9 cellular contexts compared by ENCODE assay signal in the genomic region with DNA sequence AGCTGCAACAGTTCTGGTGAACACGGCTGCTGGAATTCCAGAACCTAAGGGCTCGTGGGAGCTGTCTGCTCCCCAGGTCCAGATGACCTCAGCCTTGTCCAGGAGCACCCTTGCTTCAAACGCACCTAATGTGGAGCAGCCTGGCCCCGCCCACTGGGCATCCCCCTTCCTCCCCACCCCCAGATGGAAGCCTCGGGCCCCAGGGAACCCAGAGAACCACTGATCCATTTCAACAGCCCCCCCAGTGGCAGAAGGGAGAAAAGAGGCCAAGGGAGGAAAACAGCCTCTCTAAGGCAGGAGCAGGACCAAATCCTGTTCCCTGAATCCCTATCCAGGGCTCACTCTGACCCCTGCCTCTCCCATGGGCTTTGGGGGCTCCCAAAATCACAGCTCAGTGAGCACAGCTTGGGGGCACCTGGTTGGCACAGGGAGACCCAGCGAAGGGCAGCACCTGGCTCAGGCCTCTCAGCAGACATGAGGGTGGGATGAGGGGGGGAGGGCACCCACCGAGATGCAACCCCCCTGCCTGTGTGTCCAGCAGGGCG. TPM values are rescaled to one million over a fixed set of nuclear protein-coding genes. Genes with fewer than 3 reads are reported as not detected.
DNase-seq lines count a peak whose midpoint lies in the region; ATAC-seq, FAIRE-seq and TF ChIP-seq lines count a peak whose summit lies in the region.
"Had no signal": no experiment of that assay in that cellular context is flagged by ENCODE, and none has a peak within 500 bp of the region (broad histone marks: within the 10 kb centered on the region; RNA-seq: fewer than 3 reads in every experiment).

No MANE protein-coding gene starts in this region.

- no peak for FAIRE-seq in astrocyte (lab: Jason Lieb, UNC)

- peaks cover 5 to 50% (median 12%) of the 10 kb centered on the region in 3 donors for H3K36me3 Mint-ChIP-seq in CD8-positive, alpha-beta memory T cell
- peaks cover 2% of the 10 kb centered on the region for H3K36me3 Mint-ChIP-seq in astrocyte (ENCODE audit: low read depth, unreplicated experiment)
- H3K36me3 Mint-ChIP-seq in naive B cell = peaks cover 9 to 17% of the 10 kb centered on the region in 2 donors

- no TSS peak for BruUV-seq in Panc1 (replicated peaks; lab: Mats Ljungman, UMichigan)

- no peak overlapping the region for H3K9ac ChIP-seq in astrocyte (ENCODE audit: low read length)

- H3K9me3 ChIP-seq in CD8-positive, alpha-beta memory T cell (ENCODE audit: low read length) = no peaks in the 10 kb centered on the region
- H3K9me3 ChIP-seq in Panc1 (ENCODE audit: control insufficient read depth, insufficient read depth, low read depth, low read length) (no peaks in the 10 kb centered on the region), astrocyte (ENCODE audit: insufficient read depth, low read depth, low read length) (peaks cover 4% of the 10 kb centered on the region)

- H4K20me1 ChIP-seq in astrocyte (ENCODE audit: insufficient read depth, low read length) = no peaks in the 10 kb centered on the region

- H2AFZ ChIP-seq in astrocyte (ENCODE audit: low read depth, low read length) = no peak overlapping the region

- peaks cover 0 to 1% of the 10 kb centered on the region in 2 donors for H3K27me3 Mint-ChIP-seq in CD8-positive, alpha-beta memory T cell
- H3K27me3 Mint-ChIP-seq in astrocyte (ENCODE audit: low read depth, unreplicated experiment) (peaks cover 28% of the 10 kb centered on the region), naive B cell (no peaks in the 10 kb centered on the region)

- peak overlapping the region; percentile 89 for H3K4me3 ChIP-seq in CD8-positive, alpha-beta memory T cell (ENCODE audit: low read length)
- no peak overlapping the region for H3K4me3 ChIP-seq in Panc1 (ENCODE audit: low read depth in 2 of 2, low read length in 2 of 2)
- H3K4me3 ChIP-seq in astrocyte (ENCODE audit: insufficient read depth, low read depth, low read length) = no peak overlapping the region

- POLR2A ChIA-PET in CD8-positive, alpha-beta memory T cell (lab: Charles Lee) = interaction anchor here (0.6 to 1.9 kb wide), 4 partner anchors 15 to 31 kb away, joined by 3 to 5 read pairs (median 4); no protein-coding TSS in a partner anchor
- POLR2A ChIA-PET in Panc1 (lab: Charles Lee) = no interaction called here

- peak; percentile 66; the same call in 1 of the 2 replicates for ATAC-seq in Panc1
- no peak for ATAC-seq in naive B cell (ENCODE audit: low read depth in 2 of 2)
- no peak for ATAC-seq in HG03159 (IDR thresholded peaks at IDR 0.05; ENCODE audit: unreplicated experiment)
- ATAC-seq in GM21423 (IDR thresholded peaks at IDR 0.05; ENCODE audit: unreplicated experiment) = no peak
- no peak for ATAC-seq in GM21360 (IDR thresholded peaks at IDR 0.05; ENCODE audit: unreplicated experiment)

- peaks cover 14% of the 10 kb centered on the region for H3K36me3 ChIP-seq in CD8-positive, alpha-beta memory T cell (ENCODE audit: insufficient read depth, low read length)
- no peaks in the 10 kb centered on the region for H3K36me3 ChIP-seq in Panc1 (ENCODE audit: control insufficient read depth, insufficient read depth, low read length)
- H3K36me3 ChIP-seq in astrocyte (ENCODE audit: insufficient read depth, low read length) = no peaks in the 10 kb centered on the region

- peak in 2 of 5 donors; percentile 66 to 73 for DNase-seq in CD8-positive, alpha-beta memory T cell
- DNase-seq in Panc1 (ENCODE audit: low read depth, low spot score) (no peak), astrocyte (ENCODE audit: low read depth) (no peak), naive B cell (no peak), NCI-H128 (lab: John Stamatoyannopoulos, UW; ENCODE audit: unreplicated experiment) (no peak)
- DNase-seq: NCI-H2029 had no signal

- H3K9me3 Mint-ChIP-seq in CD8-positive, alpha-beta memory T cell = no peaks in the 10 kb centered on the region
- peaks cover 3% of the 10 kb centered on the region for H3K9me3 Mint-ChIP-seq in astrocyte (ENCODE audit: unreplicated experiment)
- H3K9me3 Mint-ChIP-seq in naive B cell = no peaks in the 10 kb centered on the region

- peak overlapping the region; percentile 70 for H3K27ac ChIP-seq in CD8-positive, alpha-beta memory T cell (ENCODE audit: low read depth, low read length)
- H3K27ac ChIP-seq in Panc1 (ENCODE audit: low read length) = no peak overlapping the region
- no peak overlapping the region for H3K27ac ChIP-seq in astrocyte (ENCODE audit: low read depth, low read length)

- H3K27ac Mint-ChIP-seq in CD8-positive, alpha-beta memory T cell = peak overlapping the region; percentile 86 to 100 (median 98)
- H3K27ac Mint-ChIP-seq in astrocyte (ENCODE audit: unreplicated experiment) (no peak overlapping the region), naive B cell (peak overlapping the region; percentile 96 to 98 (median 97))

- no peaks in the 10 kb centered on the region for H3K79me2 ChIP-seq in astrocyte (ENCODE audit: insufficient read depth, low read length)

- in situ Hi-C loops in Panc1 (cut with HindIII; ENCODE audit: low pct_unique_long_range_greater_than_20kb, low sequenced_read_pairs) = no loop called here

- H3K4me3 Mint-ChIP-seq in CD8-positive, alpha-beta memory T cell = peak overlapping the region; percentile 89 to 98 (median 95)
- H3K4me3 Mint-ChIP-seq in astrocyte (ENCODE audit: unreplicated experiment) (no peak overlapping the region), naive B cell (peak overlapping the region; percentile 93 to 99 (median 98))

- H3K4me1 ChIP-seq in CD8-positive, alpha-beta memory T cell (ENCODE audit: insufficient read depth, low read length) = peaks cover 34% of the 10 kb centered on the region
- no peaks in the 10 kb centered on the region for H3K4me1 ChIP-seq in Panc1 (ENCODE audit: control insufficient read depth, insufficient read depth, low read length)
- peaks cover 10% of the 10 kb centered on the region for H3K4me1 ChIP-seq in astrocyte (ENCODE audit: insufficient read depth, low read length)

- H3K4me1 Mint-ChIP-seq in CD8-positive, alpha-beta memory T cell = peaks cover 60 to 71% (median 68%) of the 10 kb centered on the region in 3 donors
- peaks cover 7% of the 10 kb centered on the region for H3K4me1 Mint-ChIP-seq in astrocyte (ENCODE audit: low read depth, unreplicated experiment)
- H3K4me1 Mint-ChIP-seq in naive B cell = peaks cover 59 to 86% (median 85%) of the 10 kb centered on the region in 3 donors

- no peaks in the 10 kb centered on the region for H3K27me3 ChIP-seq in CD8-positive, alpha-beta memory T cell (ENCODE audit: insufficient read depth, low read length, poor library complexity, severe bottlenecking)
- H3K27me3 ChIP-seq in Panc1 (ENCODE audit: control insufficient read depth, insufficient read depth, low read length) = no peaks in the 10 kb centered on the region
- peaks cover 8% of the 10 kb centered on the region for H3K27me3 ChIP-seq in astrocyte (ENCODE audit: insufficient read depth, low read length)

- TF ChIP-seq CTCF in Panc1 (IDR thresholded peaks at IDR 0.05) (peak; percentile 78), astrocyte (IDR thresholded peaks at IDR 0.05; ENCODE audit: insufficient read depth, low read depth, low read length) (peak; percentile 4)

- no peak overlapping the region for H3K4me2 ChIP-seq in astrocyte (ENCODE audit: low read length)

- CTCF ChIA-PET in CD8-positive, alpha-beta memory T cell (lab: Charles Lee) = interaction anchor here (1.6 to 2.4 kb wide), 3 partner anchors 16 to 145 kb away, joined by 3 to 10 read pairs (median 4); no protein-coding TSS in a partner anchor
- CTCF ChIA-PET in Panc1 (lab: Charles Lee) = interaction anchor here (0.5 to 0.8 kb wide), 2 partner anchors 12 to 15 kb away, joined by 3 to 6 read pairs; no protein-coding TSS in a partner anchor

- intact Hi-C loops in Panc1 (cut with micrococcal nuclease; ENCODE audit: unreplicated experiment) = no loop called here

RNA-seq across cellular contexts. Expression of a gene that starts 1.2 kb away (rescaled TPM):
- total RNA-seq in CD8-positive, alpha-beta memory T cell = 10 to 100 TPM; 23.1 to 24.7 TPM
- 80.2 TPM for polyA plus RNA-seq in CD8-positive, alpha-beta memory T cell
- 1.3 TPM for total RNA-seq in Panc1 (2021; ENCODE audit: unreplicated experiment)
- 1.6 TPM for polyA plus RNA-seq in Panc1 (2012; ENCODE audit: insufficient read length)
- not detected in 2 replicates for total RNA-seq in astrocyte
- 10 to 100 TPM; 29.3 to 74.9 (median 46.1) TPM for polyA plus RNA-seq in naive B cell (ENCODE audit: low read depth in 6 of 6)

RNA-seq across cellular contexts. Expression of a gene that starts 39.4 kb away (rescaled TPM):
- 100 to 1,000 TPM; 433 to 452 TPM for total RNA-seq in CD8-positive, alpha-beta memory T cell
- polyA plus RNA-seq in CD8-positive, alpha-beta memory T cell = 1,206 TPM
- total RNA-seq in Panc1 (2021; ENCODE audit: unreplicated experiment) = 1.5 TPM
- polyA plus RNA-seq in Panc1 (2012; ENCODE audit: insufficient read length) = 0.55 TPM
- 0.61 and 0.65 TPM in 2 replicates for total RNA-seq in astrocyte
- polyA plus RNA-seq in naive B cell (ENCODE audit: low read depth in 6 of 6) = 100 to 1,000 TPM; 671 to 842 (median 780) TPM

Comparison
In these comparisons a context has a peak if more than half of its experiments do, and no peak if none do; other contexts are left out.
1. RNA of a gene that starts 1.2 kb away (total RNA-seq): 23.1 to 24.7 TPM in CD8-positive, alpha-beta memory T cell; 1.3 TPM in Panc1 (single experiment) and not detected in astrocyte; every median in the first group is over 10 times any median in the second.
2. RNA of a gene that starts 39.4 kb away (total RNA-seq): 433 to 452 TPM in CD8-positive, alpha-beta memory T cell; 1.5 TPM in Panc1 (single experiment) and 0.61 to 0.65 TPM in astrocyte; every median in the first group is over 100 times any median in the second.